Comparison of ENCODE assay signal across 18 cellular contexts in the genomic region with DNA sequence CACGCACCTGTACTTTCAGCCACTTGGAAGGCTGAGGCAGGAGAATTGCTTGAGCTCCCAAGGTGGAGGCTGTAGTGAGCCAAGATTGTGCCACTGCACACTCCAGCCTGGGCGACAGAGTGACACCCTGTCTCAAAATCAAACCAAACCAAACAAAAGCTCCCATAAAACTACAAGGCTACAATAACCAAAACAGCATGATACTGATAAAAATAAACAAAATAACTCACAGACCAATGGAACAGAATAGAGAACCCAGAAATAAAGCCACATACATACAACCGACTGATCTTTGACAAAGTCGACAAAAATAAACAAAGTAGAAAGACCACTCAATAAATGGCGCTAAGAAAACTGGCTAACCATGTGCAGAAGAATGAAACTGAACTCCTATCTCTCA. TPM values are rescaled to one million over a fixed set of nuclear protein-coding genes. Genes with fewer than 3 reads are reported as not detected.
DNase-seq lines count a peak whose midpoint lies in the region; ATAC-seq and TF ChIP-seq lines count a peak whose summit lies in the region.
"Had no signal": no experiment of that assay in that cellular context is flagged by ENCODE, and none has a peak within 500 bp of the region (broad histone marks: within the 10 kb centered on the region; RNA-seq: fewer than 3 reads in every experiment).

No MANE protein-coding gene starts in this region.

- intact Hi-C loops in Caco-2 (cut with micrococcal nuclease; ENCODE audit: unreplicated experiment) (no loop called here), natural killer cell (cut with micrococcal nuclease) (no loop called here), tibial artery (cut with DNase I; ENCODE audit: low total_unique reads) (no loop called here), spleen (cut with DNase I; ENCODE audit: low total_unique reads) (no loop called here)

- H3K27ac Mint-ChIP-seq in Caco-2 (ENCODE audit: unreplicated experiment) (peak overlapping the region; percentile 15), natural killer cell (peak overlapping the region; percentile 44 to 61)
- H3K27ac Mint-ChIP-seq in activated T-helper 17 cell treated with anti-CD3 and anti-CD28 coated beads, Interleukin-2, amount 50 U/mL, for 72 hours: peak overlapping the region; percentile 85
- no peak overlapping the region for H3K27ac Mint-ChIP-seq in activated CD4-positive, alpha-beta T cell treated with anti-CD3 and anti-CD28 coated beads, Interleukin-2, amount 10 ng/mL, durations not matched to agents 7 days and 5 days

- CTCF ChIA-PET in Caco-2 (lab: Charles Lee): no interaction called here
- CTCF ChIA-PET in activated CD4-positive, alpha-beta T cell treated with anti-CD3 and anti-CD28 coated beads, Interleukin-2, amount 10 ng/mL, durations not matched to agents 7 days and 5 days (lab: Charles Lee): interaction anchor here (1.4 kb wide), 1 partner anchor 475 kb away, joined by 4 read pairs; no protein-coding TSS in a partner anchor

- BruUV-seq in Caco-2 (replicated peaks; lab: Mats Ljungman, UMichigan): no TSS peak

- no peaks in the 10 kb centered on the region for H3K27me3 Mint-ChIP-seq in Caco-2 (ENCODE audit: insufficient read depth, unreplicated experiment)
- H3K27me3 Mint-ChIP-seq in activated T-helper 17 cell treated with anti-CD3 and anti-CD28 coated beads, Interleukin-2, amount 50 U/mL, for 72 hours: no peaks in the 10 kb centered on the region
- H3K27me3 Mint-ChIP-seq in natural killer cell (ENCODE audit: low read depth in 2 of 2): no peaks in the 10 kb centered on the region
- no peaks in the 10 kb centered on the region for H3K27me3 Mint-ChIP-seq in activated CD4-positive, alpha-beta T cell treated with anti-CD3 and anti-CD28 coated beads, Interleukin-2, amount 10 ng/mL, durations not matched to agents 7 days and 5 days
- H3K27me3 Mint-ChIP-seq: CD4-positive, CD25-positive, alpha-beta regulatory T cell had no signal

- H3K27ac ChIP-seq in tibial artery: peak overlapping the region; percentile 72 to 73
- no peak overlapping the region for H3K27ac ChIP-seq in spleen
- H3K27ac ChIP-seq: GM23248, HL-60 had no signal

- ATAC-seq in activated T-helper 17 cell treated with anti-CD3 and anti-CD28 coated beads, Interleukin-2, amount 50 U/mL, for 72 hours (replicated peaks): no peak
- ATAC-seq in natural killer cell (no peak), GM18505 (IDR thresholded peaks at IDR 0.05; ENCODE audit: unreplicated experiment) (no peak)
- ATAC-seq: GM12878 had no signal

- no peak for TF ChIP-seq POLR2A in spleen (IDR thresholded peaks at IDR 0.05)
- no peak for TF ChIP-seq POLR2A in GM18505 (IDR thresholded peaks at IDR 0.05; ENCODE audit: borderline replicate concordance, extremely low read depth, insufficient read depth, insufficient read length)

- DNase-seq in Caco-2 (no peak), natural killer cell (no peak), tibial artery (no peak), spleen (no peak)
- no peak for DNase-seq in activated CD4-positive, alpha-beta T cell treated with anti-CD3 and anti-CD28 coated beads, Interleukin-2, amount 10 ng/mL, durations not matched to agents 7 days and 5 days
- DNase-seq: CD4-positive, CD25-positive, alpha-beta regulatory T cell; DND-41; GDM1; GM23248; HCEC 1CT; NCI-H1417; NCI-H1930; NCI-H526 treated with DMSO at 0.1 percent for 48 hours; Right ventricle myocardium superior had no signal

- H3K4me3 ChIP-seq in Caco-2 (ENCODE audit: low read depth, low read length) (no peak overlapping the region), tibial artery (no peak overlapping the region), spleen (no peak overlapping the region)
- H3K4me3 ChIP-seq: GM12878, GM23248 had no signal

- H3K27me3 ChIP-seq in Caco-2 (replicated peaks; ENCODE audit: control insufficient read depth, insufficient read depth, low read length): no peaks in the 10 kb centered on the region
- no peaks in the 10 kb centered on the region for H3K27me3 ChIP-seq in tibial artery
- H3K27me3 ChIP-seq in spleen (replicated peaks in 1 of 7): no peaks in the 10 kb centered on the region

- POLR2A ChIA-PET in Caco-2 (lab: Charles Lee): no interaction called here
- POLR2A ChIA-PET in activated CD4-positive, alpha-beta T cell treated with anti-CD3 and anti-CD28 coated beads, Interleukin-2, amount 10 ng/mL, durations not matched to agents 7 days and 5 days (lab: Charles Lee): no interaction called here

- H3K9me3 Mint-ChIP-seq in Caco-2 (ENCODE audit: unreplicated experiment) (no peaks in the 10 kb centered on the region), natural killer cell (no peaks in the 10 kb centered on the region)
- H3K9me3 Mint-ChIP-seq in activated T-helper 17 cell treated with anti-CD3 and anti-CD28 coated beads, Interleukin-2, amount 50 U/mL, for 72 hours: no peaks in the 10 kb centered on the region
- peaks cover 3% of the 10 kb centered on the region for H3K9me3 Mint-ChIP-seq in activated CD4-positive, alpha-beta T cell treated with anti-CD3 and anti-CD28 coated beads, Interleukin-2, amount 10 ng/mL, durations not matched to agents 7 days and 5 days

- H3K4me3 Mint-ChIP-seq in Caco-2 (ENCODE audit: unreplicated experiment): no peak overlapping the region
- H3K4me3 Mint-ChIP-seq in activated T-helper 17 cell treated with anti-CD3 and anti-CD28 coated beads, Interleukin-2, amount 50 U/mL, for 72 hours: no peak overlapping the region
- H3K4me3 Mint-ChIP-seq in natural killer cell: no peak overlapping the region
- no peak overlapping the region for H3K4me3 Mint-ChIP-seq in activated CD4-positive, alpha-beta T cell treated with anti-CD3 and anti-CD28 coated beads, Interleukin-2, amount 10 ng/mL, durations not matched to agents 7 days and 5 days

- H3K4me1 ChIP-seq in Caco-2 (peaks cover 14% of the 10 kb centered on the region), tibial artery (peaks cover 0 to 84% (median 14%) of the 10 kb centered on the region in 4 donors), spleen (peaks cover 0 to 25% (median 6%) of the 10 kb centered on the region in 6 donors)

- H3K4me1 Mint-ChIP-seq in Caco-2 (ENCODE audit: low read depth, unreplicated experiment): peaks cover 27% of the 10 kb centered on the region
- H3K4me1 Mint-ChIP-seq in activated T-helper 17 cell treated with anti-CD3 and anti-CD28 coated beads, Interleukin-2, amount 50 U/mL, for 72 hours: peaks cover 50% of the 10 kb centered on the region
- H3K4me1 Mint-ChIP-seq in natural killer cell: peaks cover 56% of the 10 kb centered on the region in 2 donors
- peaks cover 80% of the 10 kb centered on the region for H3K4me1 Mint-ChIP-seq in activated CD4-positive, alpha-beta T cell treated with anti-CD3 and anti-CD28 coated beads, Interleukin-2, amount 10 ng/mL, durations not matched to agents 7 days and 5 days

- H3K9me3 ChIP-seq in Caco-2 (no peaks in the 10 kb centered on the region), tibial artery (no peaks in the 10 kb centered on the region), spleen (no peaks in the 10 kb centered on the region)

- 76 to 97% (median 93%) methylated on average over 5 of the region's 5 CpGs for WGBS in spleen, 5 donors

- H3K36me3 ChIP-seq in Caco-2 (ENCODE audit: control insufficient read depth, insufficient read depth, low read length): peaks cover 8% of the 10 kb centered on the region
- peaks cover 0 to 33% (median 13%) of the 10 kb centered on the region in 3 donors for H3K36me3 ChIP-seq in tibial artery
- H3K36me3 ChIP-seq in spleen: peaks cover 0 to 87% (median 26%) of the 10 kb centered on the region in 6 donors

- no peak for TF ChIP-seq CTCF in Caco-2 (IDR thresholded peaks at IDR 0.05; ENCODE audit: insufficient read depth in 1 of 2, low read depth in 1 of 2, low read length in 1 of 2, severe bottlenecking in 1 of 2, unreplicated experiment in 1 of 2)
- TF ChIP-seq CTCF in natural killer cell (IDR thresholded peaks at IDR 0.05): no peak
- TF ChIP-seq CTCF in tibial artery (IDR thresholded peaks at IDR 0.05): no peak
- no peak for TF ChIP-seq CTCF in spleen (IDR thresholded peaks at IDR 0.05 in 8 of 11, conservative IDR thresholded peaks at IDR 0.05 in 3 of 11)

- H3K36me3 Mint-ChIP-seq in Caco-2 (ENCODE audit: insufficient read depth, unreplicated experiment) (peaks cover 67% of the 10 kb centered on the region), natural killer cell (peaks cover 14% of the 10 kb centered on the region)
- H3K36me3 Mint-ChIP-seq in activated T-helper 17 cell treated with anti-CD3 and anti-CD28 coated beads, Interleukin-2, amount 50 U/mL, for 72 hours (ENCODE audit: low read depth): peaks cover 81% of the 10 kb centered on the region
- peaks cover 68% of the 10 kb centered on the region for H3K36me3 Mint-ChIP-seq in activated CD4-positive, alpha-beta T cell treated with anti-CD3 and anti-CD28 coated beads, Interleukin-2, amount 10 ng/mL, durations not matched to agents 7 days and 5 days (ENCODE audit: low read depth)

RNA-seq across cellular contexts. Expression of gene BRD7, which starts 37.2 kb away (rescaled TPM):
- total RNA-seq in Caco-2 (2022) (147 and 170 TPM in 2 replicates), natural killer cell (100 to 1,000 TPM in 1 of 3 donors, 10 to 100 TPM in 2; 89.2 to 118 (median 94.9) TPM), spleen (10 to 100 TPM; 47.4 to 69.7 (median 59.1) TPM)
- total RNA-seq in activated T-helper 17 cell treated with anti-CD3 and anti-CD28 coated beads, Interleukin-2, amount 50 U/mL, for 72 hours: 10 to 100 TPM; 53.5 to 63.9 TPM
- 10 to 100 TPM; 39.2 to 50.5 (median 47.2) TPM for polyA plus RNA-seq in spleen
- total RNA-seq in activated CD4-positive, alpha-beta T cell treated with anti-CD3 and anti-CD28 coated beads, Interleukin-2, amount 10 ng/mL, durations not matched to agents 7 days and 5 days: 100 to 1,000 TPM; 102 to 105 TPM

Comparison
In these comparisons a context has a peak if more than half of its experiments do, and no peak if none do; other contexts are left out.
1. H3K27ac ChIP-seq: peak in tibial artery (2 of 2); none in spleen (0 of 8).